ENCODE assay signal across 8 cellular contexts in the genomic region with DNA sequence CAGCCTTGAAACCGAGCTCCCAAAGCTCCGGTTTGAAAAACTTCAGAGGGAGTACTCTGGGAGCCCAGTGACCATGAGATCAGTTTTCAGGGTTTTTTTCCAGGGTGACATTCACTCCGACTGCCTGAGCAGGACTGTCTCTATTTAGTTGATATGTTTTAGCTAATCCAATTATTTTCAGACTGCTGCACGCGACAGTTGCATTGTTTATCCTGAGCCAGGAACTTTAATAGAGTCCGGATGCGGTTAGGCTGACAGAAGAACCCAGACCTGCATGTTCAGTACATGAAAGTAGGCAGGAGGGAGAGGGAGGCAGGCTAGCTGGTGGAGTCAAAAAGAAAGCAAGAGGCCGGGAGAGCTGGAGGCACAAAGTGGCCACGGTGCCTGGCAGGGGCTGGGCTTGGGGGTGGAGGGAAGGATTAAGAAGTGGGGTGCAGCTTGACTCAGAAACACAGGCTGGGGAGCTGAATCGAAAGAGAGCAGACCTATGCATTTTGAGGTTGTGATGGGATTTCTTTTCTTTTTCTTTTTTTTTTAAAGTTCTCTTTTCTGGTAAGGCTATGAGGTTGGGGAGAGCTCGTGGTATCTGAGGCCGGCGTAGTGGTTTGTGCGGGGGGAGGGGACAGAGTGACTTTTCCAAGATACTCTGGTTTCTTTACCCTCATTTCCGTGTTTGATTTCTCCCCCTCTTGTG. TPM values are rescaled to one million over a fixed set of nuclear protein-coding genes. Genes with fewer than 3 reads are reported as not detected.
DNase-seq lines count a peak whose midpoint lies in the region; ATAC-seq and TF ChIP-seq lines count a peak whose summit lies in the region.

No MANE protein-coding gene starts in this region.

- H3K36me3 ChIP-seq in GM06990 (ENCODE audit: control insufficient read depth, insufficient read depth, low read length) (peaks cover 11% of the 10 kb centered on the region), adipocyte (ENCODE audit: control insufficient read depth, insufficient read depth, low read length, severe bottlenecking) (no peaks in the 10 kb centered on the region)

- no peak overlapping the region for H3K9ac ChIP-seq in adipocyte (ENCODE audit: low read length)

- no peak for TF ChIP-seq POLR2A in NB4 (IDR thresholded peaks at IDR 0.05; ENCODE audit: extremely low read depth, insufficient read length)

- no peaks in the 10 kb centered on the region for H3K4me1 ChIP-seq in adipocyte (ENCODE audit: control insufficient read depth, insufficient read depth, low read length)

- DNase-seq in GM06990 (ENCODE audit: extremely low read depth, insufficient read length): peak; percentile 62
- peak; percentile 40 for DNase-seq in NB4 (ENCODE audit: low read depth)
- DNase-seq in adipocyte (ENCODE audit: low read depth): peak; percentile 42
- DNase-seq in retinal pigment epithelial cell (ENCODE audit: low read depth): peak; percentile 48
- no peak for DNase-seq in Right ventricle myocardium inferior (ENCODE audit: missing footprints)
- no peak for DNase-seq in GF-D8 (lab: John Stamatoyannopoulos, UW)

- TF ChIP-seq CTCF in GM06990 (IDR thresholded peaks at IDR 0.05; ENCODE audit: insufficient read depth, low read length, poor library complexity, severe bottlenecking) (no peak), NB4 (IDR thresholded peaks at IDR 0.05; ENCODE audit: low read depth, low read length) (no peak), retinal pigment epithelial cell (conservative IDR thresholded peaks at IDR 0.05; ENCODE audit: low read depth, low read length) (no peak)

- H3K4me3 ChIP-seq in GM06990 (replicated peaks; ENCODE audit: low read depth, low read length) (peak overlapping the region; percentile 25), NB4 (ENCODE audit: low read depth, low read length) (no peak overlapping the region), adipocyte (ENCODE audit: low read length) (no peak overlapping the region), retinal pigment epithelial cell (ENCODE audit: low read length) (peak overlapping the region; percentile 5)

- intact Hi-C loops in Right ventricle myocardium inferior (cut with DNase I): no loop called here

- H3K9me3 ChIP-seq in adipocyte (ENCODE audit: control insufficient read depth, low read length): no peaks in the 10 kb centered on the region

- ATAC-seq in GM21825 (IDR thresholded peaks at IDR 0.05; ENCODE audit: unreplicated experiment): peak; percentile 49
- no peak for ATAC-seq in HG03045 (IDR thresholded peaks at IDR 0.05; ENCODE audit: unreplicated experiment)
- no peak for ATAC-seq in Right ventricle myocardium inferior

- no peaks in the 10 kb centered on the region for H3K27me3 ChIP-seq in GM06990 (replicated peaks; ENCODE audit: control insufficient read depth, insufficient read depth, low read length)
- peaks cover 90% of the 10 kb centered on the region for H3K27me3 ChIP-seq in adipocyte (replicated peaks; ENCODE audit: control insufficient read depth, insufficient read depth, low read length)

RNA-seq across cellular contexts. Expression of gene GATA3, which starts 5.7 kb away (rescaled TPM):
- total RNA-seq in Right ventricle myocardium inferior: 1.3 TPM

Comparison
In these comparisons a context has a peak if more than half of its experiments do, and no peak if none do; other contexts are left out.
1. DNase-seq: peak in GM06990 (single experiment), NB4 (single experiment), adipocyte (single experiment) and retinal pigment epithelial cell (single experiment); none in Right ventricle myocardium inferior (single experiment) and GF-D8 (single experiment).
2. H3K4me3 ChIP-seq: peak in GM06990 (single experiment) and retinal pigment epithelial cell (single experiment); none in NB4 (single experiment) and adipocyte (single experiment).